Comparison of ENCODE assay signal across 8 cellular contexts in genomic region chr11:101914737-101915426, GRCh38. TPM values are rescaled to one million over a fixed set of nuclear protein-coding genes. Genes with fewer than 3 reads are reported as not detected.
A peak's percentile ranks its signal among the peaks of the same experiment; 100 is the strongest.
DNase-seq lines count a peak whose midpoint lies in the region; ATAC-seq and TF ChIP-seq lines count a peak whose summit lies in the region.

Gene CEP126 (plus strand): TSS chr11:101915010. CDS start chr11:101915285, 275 bp downstream.

- BruUV-seq in A673 (replicated peaks; lab: Mats Ljungman, UMichigan), result no TSS peak

- DNase-seq in A673 (ENCODE audit: low spot score), result peak; percentile 97
- peak; percentile 90 for DNase-seq in NCI-H2227 (lab: John Stamatoyannopoulos, UW; ENCODE audit: unreplicated experiment)
- peak; percentile 86 to 89 for DNase-seq in activated CD4-positive, alpha-beta T cell treated with anti-CD3 and anti-CD28 coated beads for 24 hours (ENCODE audit: low read depth in 2 of 2)
- DNase-seq in chondrocyte (ENCODE audit: low spot score), result peak; percentile 98
- DNase-seq in kidney glomerular epithelial cell (lab: John Stamatoyannopoulos, UW), result peak; percentile 96
- DNase-seq in stimulated activated CD4-positive, alpha-beta T cell treated with anti-CD3 and anti-CD28 coated beads, Interleukin-15, amount 100 ng/mL, for 48 hours (ENCODE audit: low read depth in 2 of 2), result peak; percentile 85 to 90

- H3K27me3 ChIP-seq in A673 (replicated peaks; ENCODE audit: insufficient read depth, low read depth, low read length, poor library complexity), result no peaks in the 10 kb centered on the region

- peaks cover 18% of the 10 kb centered on the region for H3K4me1 ChIP-seq in A673 (ENCODE audit: insufficient read depth, low read length, poor library complexity, severe bottlenecking)

- H3K9me3 ChIP-seq in A673 (ENCODE audit: low read depth, low read length, poor library complexity, severe bottlenecking), result no peaks in the 10 kb centered on the region

- no peaks in the 10 kb centered on the region for H3K9me3 Mint-ChIP-seq in chondrocyte (ENCODE audit: low read depth)

- peak within 1 kb of the TSS; percentile 92 for H3K4me3 Mint-ChIP-seq in chondrocyte (ENCODE audit: unreplicated experiment)

- no peaks in the 10 kb centered on the region for H3K27me3 Mint-ChIP-seq in chondrocyte (ENCODE audit: low read depth)

- no peaks in the 10 kb centered on the region for H3K36me3 Mint-ChIP-seq in chondrocyte (ENCODE audit: low read depth)

- peak within 1 kb of the TSS; percentile 98 for H3K27ac Mint-ChIP-seq in chondrocyte (ENCODE audit: unreplicated experiment)

- POLR2A ChIA-PET in A673 (lab: Charles Lee; ENCODE audit: low non-redundant PET), result interaction anchor here (0.6 kb wide), 1 partner anchor 28 kb away, joined by 3 read pairs; no protein-coding TSS in a partner anchor

- CTCF ChIA-PET in A673 (lab: Charles Lee), result interaction anchor here (0.6 to 1.0 kb wide), 2 partner anchors 93 to 394 kb away, joined by 3 to 8 read pairs; no protein-coding TSS in a partner anchor

- H3K27ac ChIP-seq in A673 (ENCODE audit: low read depth, low read length, poor library complexity, severe bottlenecking), result peak within 1 kb of the TSS; percentile 53

- peak within 1 kb of the TSS; percentile 82 for H3K4me3 ChIP-seq in A673 (ENCODE audit: low read depth, low read length, poor library complexity, severe bottlenecking)

- TF ChIP-seq CTCF in A673 (conservative IDR thresholded peaks at IDR 0.05; ENCODE audit: low read depth, low read length) (peak; percentile 56), chondrocyte (IDR thresholded peaks at IDR 0.05) (peak; percentile 77)

- intact Hi-C loops in A673 (cut with micrococcal nuclease; ENCODE audit: unreplicated experiment), result no loop called here

- peak; percentile 99 for ATAC-seq in GM18868 (IDR thresholded peaks at IDR 0.05; ENCODE audit: unreplicated experiment)
- peak; percentile 100 for ATAC-seq in HG03139 (IDR thresholded peaks at IDR 0.05; ENCODE audit: unreplicated experiment)

- peaks cover 51% of the 10 kb centered on the region for H3K4me1 Mint-ChIP-seq in chondrocyte (ENCODE audit: low read depth)

- H3K36me3 ChIP-seq in A673 (ENCODE audit: insufficient read depth, low read length, poor library complexity, severe bottlenecking), result no peaks in the 10 kb centered on the region

RNA-seq across cellular contexts. Expression of gene CEP126, which starts in this region (rescaled TPM):
- 2.3 and 3.1 TPM in 2 replicates for total RNA-seq in A673 (2021)
- total RNA-seq in chondrocyte, result 3.8 to 18.0 TPM (median 4.1 TPM) in 3 replicates

Comparison
In these comparisons a context has a peak if more than half of its experiments do, and no peak if none do; other contexts are left out.
1. Peak in every context shown above with its lines: DNase-seq, ATAC-seq, H3K4me3 ChIP-seq and H3K27ac ChIP-seq.